8 cellular contexts compared by ENCODE assay signal in genomic region chr5:50667079-50667652, GRCh38. TPM values are rescaled to one million over a fixed set of nuclear protein-coding genes. Genes with fewer than 3 reads are reported as not detected.
DNase-seq lines count a peak whose midpoint lies in the region; ATAC-seq and TF ChIP-seq lines count a peak whose summit lies in the region.

No MANE protein-coding gene starts in this region.

- ATAC-seq in GM21515 (IDR thresholded peaks at IDR 0.05; ENCODE audit: unreplicated experiment) (peak; percentile 39), T-cell (replicated peaks in 1 of 4) (peak; percentile 47 to 66 (median 53))

- no peaks in the 10 kb centered on the region for H3K36me3 ChIP-seq in HUES6 (ENCODE audit: control insufficient read depth, insufficient read depth, low read length)

- no peak for TF ChIP-seq CTCF in dorsolateral prefrontal cortex (IDR thresholded peaks at IDR 0.05 in 54 of 56, conservative IDR thresholded peaks at IDR 0.05 in 2 of 56; ENCODE audit: low read depth in 1 of 56, partially characterized antibody in 56 of 56)

- DNase-seq in GM03348 (ENCODE audit: low spot score) (peak; percentile 60), T-cell (peak in 17 of 34 experiments; percentile 37 to 65 (median 55)), dorsolateral prefrontal cortex (peak in 5 of 10 donors; percentile 25 to 64 (median 44)), lung microvascular endothelial cell (ENCODE audit: low read depth in 2 of 2) (peak; percentile 29 to 31), cerebellum (ENCODE audit: low spot score) (no peak)
- peak in 5 of 6 experiments; percentile 36 to 90 (median 59) for DNase-seq in stimulated activated naive CD4-positive, alpha-beta T cell (lab: John Stamatoyannopoulos, UW)

- H3K27me3 ChIP-seq in HUES6 (ENCODE audit: control insufficient read depth, insufficient read depth, low read length), result peaks cover 8% of the 10 kb centered on the region; the same call in 1 of the 2 replicates
- H3K27me3 ChIP-seq in dorsolateral prefrontal cortex, result no peaks in the 10 kb centered on the region

- H3K27me3 Mint-ChIP-seq in T-cell, result no peaks in the 10 kb centered on the region

- CTCF ChIA-PET in T-cell (lab: Charles Lee), result interaction anchor here (0.6 to 1.2 kb wide), 5 partner anchors 72 to 227 kb away, joined by 3 to 4 read pairs (median 3); partner anchors contain the start of gene EMB (in 1 of the 2)

- peak overlapping the region; percentile 93 for H3K4me3 ChIP-seq in HUES6 (ENCODE audit: low read depth, low read length)
- H3K4me3 ChIP-seq in dorsolateral prefrontal cortex, result peak overlapping the region; percentile 60 to 96 (median 85)

- intact Hi-C loops in dorsolateral prefrontal cortex (cut with DNase I), result no loop called here

- H3K9me3 ChIP-seq in HUES6 (ENCODE audit: control insufficient read depth, insufficient read depth, low read depth, low read length), result no peaks in the 10 kb centered on the region

- H3K4me1 Mint-ChIP-seq in T-cell, result peaks cover 59 to 73% (median 64%) of the 10 kb centered on the region in 3 donors

- POLR2A ChIA-PET in T-cell (lab: Charles Lee), result interaction anchor here (0.6 to 2.1 kb wide), 9 partner anchors 49 to 255 kb away, joined by 3 to 12 read pairs (median 3); no protein-coding TSS in a partner anchor

- H3K9me3 Mint-ChIP-seq in T-cell, result no peaks in the 10 kb centered on the region

- H3K9ac ChIP-seq in HUES6 (ENCODE audit: low read length), result peak overlapping the region; percentile 97

- peaks cover 20% of the 10 kb centered on the region; the same call in 1 of the 2 replicates for H3K4me1 ChIP-seq in HUES6 (ENCODE audit: control insufficient read depth, insufficient read depth, low read length)

- peak overlapping the region; percentile 96 to 99 (median 99) for H3K4me3 Mint-ChIP-seq in T-cell

- H3K27ac Mint-ChIP-seq in T-cell, result peak overlapping the region; percentile 100

- H3K36me3 Mint-ChIP-seq in T-cell, result peaks cover 21% of the 10 kb centered on the region

- peak overlapping the region; percentile 91 for H3K27ac ChIP-seq in HUES6 (ENCODE audit: low read depth, low read length)
- peak overlapping the region in 57 of 59 donors; percentile 29 to 95 (median 85) for H3K27ac ChIP-seq in dorsolateral prefrontal cortex

RNA-seq across cellular contexts. Expression of gene PARP8, which starts 0.7 kb away (rescaled TPM):
- total RNA-seq in T-cell (100 to 1,000 TPM in 4 of 5 donors, 10 to 100 TPM in 1; 92.8 to 252 (median 136) TPM), dorsolateral prefrontal cortex (10 to 100 TPM; 27.2 to 67.7 (median 51.2) TPM), lung microvascular endothelial cell (0.22 and 0.99 TPM in 2 replicates), cerebellum (55.0 TPM)

Comparison
In these comparisons a context has a peak if more than half of its experiments do, and no peak if none do; other contexts are left out.
1. RNA of gene PARP8, which starts 0.7 kb away (total RNA-seq): 92.8 to 252 TPM in T-cell, 55.0 TPM in cerebellum (single experiment) and 27.2 to 67.7 TPM in dorsolateral prefrontal cortex; 0.22 to 0.99 TPM in lung microvascular endothelial cell; every median in the first group is over 10 times any median in the second.